ENCODE assay signal across 22 cellular contexts in genomic region chr5:59299006-59299405, GRCh38.
A peak's percentile ranks its signal among the peaks of the same experiment; 100 is the strongest.
DNase-seq lines count a peak whose midpoint lies in the region; TF ChIP-seq lines count a peak whose summit lies in the region.
"Had no signal": no experiment of that assay in that cellular context is flagged by ENCODE, and none has a peak within 500 bp of the region (broad histone marks: within the 10 kb centered on the region; RNA-seq: fewer than 3 reads in every experiment).

No MANE protein-coding gene starts in this region.

- no peak overlapping the region for H4K91ac ChIP-seq in mesenchymal stem cell (ENCODE audit: low read length)

- H3K14ac ChIP-seq in mesenchymal stem cell (ENCODE audit: low read length in 2 of 2), result no peak overlapping the region

- no peak overlapping the region for H2AFZ ChIP-seq in mesenchymal stem cell (ENCODE audit: low read depth, low read length)

- H3K27me3 ChIP-seq in breast epithelium (no peaks in the 10 kb centered on the region), mesenchymal stem cell (ENCODE audit: control insufficient read depth in 1 of 2, insufficient read depth in 1 of 2, low read length in 2 of 2) (no peaks in the 10 kb centered on the region), uterus (no peaks in the 10 kb centered on the region), adrenal gland (no peaks in the 10 kb centered on the region)
- H3K27me3 ChIP-seq: brain microvascular endothelial cell, tibial nerve had no signal

- H3K27ac Mint-ChIP-seq in MCF 10A (ENCODE audit: low read depth, unreplicated experiment) (peak overlapping the region; percentile 59), endothelial cell (ENCODE audit: unreplicated experiment) (peak overlapping the region; percentile 86)
- H3K27ac Mint-ChIP-seq: activated B cell treated with CpG ODN at 0.5 μM for 24 hours; activated CD8-positive, alpha-beta T cell treated with anti-CD3 and anti-CD28 coated beads, Interleukin-2, amount 10 ng/mL, durations not matched to agents 7 days and 5 days; activated naive CD8-positive, alpha-beta T cell; activated T-cell treated with anti-CD3 and anti-CD28 coated beads, Interleukin-2, amount 50 U/mL, for 72 hours; H9; T-helper 17 cell had no signal

- H3K36me3 ChIP-seq in breast epithelium, result no peaks in the 10 kb centered on the region
- no peaks in the 10 kb centered on the region for H3K36me3 ChIP-seq in mesenchymal stem cell (ENCODE audit: control insufficient read depth in 1 of 2, insufficient read depth in 2 of 2, low read depth in 1 of 2, low read length in 2 of 2)
- H3K36me3 ChIP-seq in uterus, result no peaks in the 10 kb centered on the region
- no peaks in the 10 kb centered on the region for H3K36me3 ChIP-seq in adrenal gland (replicated peaks in 1 of 2)
- H3K36me3 ChIP-seq: brain microvascular endothelial cell, tibial nerve had no signal

- no peaks in the 10 kb centered on the region for H3K36me3 Mint-ChIP-seq in MCF 10A (ENCODE audit: insufficient read depth, unreplicated experiment)
- no peaks in the 10 kb centered on the region for H3K36me3 Mint-ChIP-seq in endothelial cell (ENCODE audit: low read depth, unreplicated experiment)
- H3K36me3 Mint-ChIP-seq: activated naive CD8-positive, alpha-beta T cell; stimulated activated naive B cell treated with anti-CD40 and anti-IgM and Interleukin-4, amounts not matched to agents 10 μg/mL and 1 μg/mL and 100 μg/mL, for 72 hours had no signal

- WGBS in mesenchymal stem cell, result 90% methylated on average over 2 of the region's 3 CpGs
- WGBS in adrenal gland, 4 donors, result 72 to 80% (median 78%) methylated on average over 3 of the region's 3 CpGs

- CTCF ChIA-PET in MCF 10A (lab: Yijun Ruan, JAX), result interaction anchor here (0.7 to 1.2 kb wide), 3 partner anchors 61 to 124 kb away, joined by 3 to 4 read pairs (median 3); no protein-coding TSS in a partner anchor

- H2BK5ac ChIP-seq in mesenchymal stem cell (ENCODE audit: low read depth, low read length, poor library complexity, severe bottlenecking), result no peak overlapping the region

- TF ChIP-seq CTCF in MCF 10A (IDR thresholded peaks at IDR 0.05; ENCODE audit: unreplicated experiment), result no peak
- no peak for TF ChIP-seq CTCF in breast epithelium (IDR thresholded peaks at IDR 0.05)
- TF ChIP-seq CTCF in endothelial cell (IDR thresholded peaks at IDR 0.05; ENCODE audit: unreplicated experiment), result no peak
- TF ChIP-seq CTCF in uterus (IDR thresholded peaks at IDR 0.05), result no peak
- TF ChIP-seq CTCF in GM13977 (IDR thresholded peaks at IDR 0.05; ENCODE audit: extremely low read depth, insufficient read depth, missing control alignments), result no peak
- TF ChIP-seq CTCF in adrenal gland (IDR thresholded peaks at IDR 0.05), result no peak

- H3K4ac ChIP-seq in mesenchymal stem cell (ENCODE audit: low read depth in 1 of 2, low read length in 2 of 2), result no peak overlapping the region

- no peak overlapping the region for H4K8ac ChIP-seq in mesenchymal stem cell (ENCODE audit: low read length)

- peak overlapping the region; percentile 73 for H2AK5ac ChIP-seq in mesenchymal stem cell (ENCODE audit: low read length, severe bottlenecking)

- H3K4me2 ChIP-seq in mesenchymal stem cell (ENCODE audit: low read length, poor library complexity, severe bottlenecking), result peak overlapping the region; percentile 16

- H3K4me3 Mint-ChIP-seq in MCF 10A (ENCODE audit: unreplicated experiment) (no peak overlapping the region), endothelial cell (ENCODE audit: unreplicated experiment) (no peak overlapping the region)
- H3K4me3 Mint-ChIP-seq: activated B cell treated with CpG ODN at 0.5 μM for 24 hours; activated CD8-positive, alpha-beta T cell treated with anti-CD3 and anti-CD28 coated beads, Interleukin-2, amount 10 ng/mL, durations not matched to agents 7 days and 5 days; activated naive CD8-positive, alpha-beta T cell; activated T-cell treated with anti-CD3 and anti-CD28 coated beads, Interleukin-2, amount 50 U/mL, for 72 hours; H9; stimulated activated naive B cell treated with anti-CD40 and anti-IgM and Interleukin-4, amounts not matched to agents 10 μg/mL and 1 μg/mL and 100 μg/mL, for 72 hours; T-helper 17 cell had no signal

- H2BK15ac ChIP-seq in mesenchymal stem cell (ENCODE audit: low read depth, poor library complexity, severe bottlenecking), result no peak overlapping the region

- H3K9me3 ChIP-seq in breast epithelium, result no peaks in the 10 kb centered on the region
- no peaks in the 10 kb centered on the region for H3K9me3 ChIP-seq in mesenchymal stem cell (ENCODE audit: control insufficient read depth, low read length)
- H3K9me3 ChIP-seq in uterus, result no peaks in the 10 kb centered on the region
- H3K9me3 ChIP-seq in adrenal gland (replicated peaks in 1 of 3), result no peaks in the 10 kb centered on the region
- H3K9me3 ChIP-seq: tibial nerve had no signal

- no peak for TF ChIP-seq POLR2A in breast epithelium (IDR thresholded peaks at IDR 0.05)
- TF ChIP-seq POLR2A in uterus (IDR thresholded peaks at IDR 0.05), result no peak
- no peak for TF ChIP-seq POLR2A in adrenal gland (IDR thresholded peaks at IDR 0.05)

- DNase-seq in MCF 10A (ENCODE audit: unreplicated experiment), result peak; percentile 36
- DNase-seq in breast epithelium (ENCODE audit: low spot score in 2 of 2), result no peak
- no peak for DNase-seq in endothelial cell (ENCODE audit: low spot score)
- no peak for DNase-seq in mesenchymal stem cell
- no peak for DNase-seq in uterus
- DNase-seq in GM13977 (ENCODE audit: low spot score), result no peak
- DNase-seq in adrenal gland, result no peak
- no peak for DNase-seq in NCI-H82 treated with DMSO at 0.1 percent for 48 hours (lab: John Stamatoyannopoulos, UW; ENCODE audit: unreplicated experiment)
- DNase-seq: activated B cell treated with CpG ODN at 0.5 μM for 24 hours; activated CD8-positive, alpha-beta T cell treated with anti-CD3 and anti-CD28 coated beads, Interleukin-2, amount 10 ng/mL, durations not matched to agents 7 days and 5 days; activated T-cell treated with anti-CD3 and anti-CD28 coated beads, Interleukin-2, amount 50 U/mL, for 72 hours; brain microvascular endothelial cell; H9; Karpas-422; left colon; NCI-H146; posterior cingulate gyrus; SHP77; stimulated activated naive B cell treated with anti-CD40 and anti-IgM and Interleukin-4, amounts not matched to agents 10 μg/mL and 1 μg/mL and 100 μg/mL, for 72 hours; T-helper 17 cell had no signal

- BruUV-seq in MCF 10A (replicated peaks; lab: Mats Ljungman, UMichigan), result no TSS peak

- H3K27me3 Mint-ChIP-seq in MCF 10A (ENCODE audit: insufficient read depth, unreplicated experiment) (no peaks in the 10 kb centered on the region), endothelial cell (ENCODE audit: unreplicated experiment) (peaks cover 4% of the 10 kb centered on the region)
- H3K27me3 Mint-ChIP-seq: activated B cell treated with CpG ODN at 0.5 μM for 24 hours; activated naive CD8-positive, alpha-beta T cell; stimulated activated naive B cell treated with anti-CD40 and anti-IgM and Interleukin-4, amounts not matched to agents 10 μg/mL and 1 μg/mL and 100 μg/mL, for 72 hours; T-helper 17 cell had no signal

- no peak overlapping the region for H2BK120ac ChIP-seq in mesenchymal stem cell (ENCODE audit: low read depth, low read length)

- H3K23ac ChIP-seq in mesenchymal stem cell (ENCODE audit: low read length in 2 of 2), result no peak overlapping the region

- H3K9me3 Mint-ChIP-seq in MCF 10A (ENCODE audit: unreplicated experiment) (no peaks in the 10 kb centered on the region), endothelial cell (ENCODE audit: unreplicated experiment) (no peaks in the 10 kb centered on the region)
- H3K9me3 Mint-ChIP-seq: activated B cell treated with CpG ODN at 0.5 μM for 24 hours had no signal

- H3K9ac ChIP-seq in mesenchymal stem cell (ENCODE audit: low read length), result no peak overlapping the region

- no peak overlapping the region for H3K4me3 ChIP-seq in breast epithelium
- H3K4me3 ChIP-seq in mesenchymal stem cell (ENCODE audit: insufficient read depth in 1 of 2, low read depth in 1 of 2, low read length in 2 of 2), result no peak overlapping the region
- H3K4me3 ChIP-seq in uterus, result no peak overlapping the region
- H3K4me3 ChIP-seq in adrenal gland, result no peak overlapping the region
- H3K4me3 ChIP-seq: tibial nerve had no signal

- in situ Hi-C loops in GM13977 (cut with MboI; ENCODE audit: low pct_unique_long_range_greater_than_20kb, low sequenced_read_pairs, unreplicated experiment), result no loop called here

- no peak overlapping the region for H3K27ac ChIP-seq in breast epithelium
- no peak overlapping the region for H3K27ac ChIP-seq in mesenchymal stem cell (ENCODE audit: low read length, poor library complexity, severe bottlenecking)
- H3K27ac ChIP-seq in uterus, result peak overlapping the region; percentile 10 to 31
- H3K27ac ChIP-seq in adrenal gland, result no peak overlapping the region
- H3K27ac ChIP-seq: brain microvascular endothelial cell, tibial nerve had no signal

- POLR2A ChIA-PET in MCF 10A (lab: Yijun Ruan, JAX), result interaction anchor here (0.6 to 5.0 kb wide), 8 partner anchors 16 to 446 kb away, joined by 3 to 36 read pairs (median 4); no protein-coding TSS in a partner anchor

- H3K4me1 ChIP-seq in breast epithelium, result peaks cover 0 to 3% of the 10 kb centered on the region in 2 donors
- peaks cover 6% of the 10 kb centered on the region for H3K4me1 ChIP-seq in mesenchymal stem cell (ENCODE audit: control insufficient read depth, insufficient read depth, low read depth, low read length)
- no peaks in the 10 kb centered on the region for H3K4me1 ChIP-seq in uterus
- H3K4me1 ChIP-seq in adrenal gland (replicated peaks in 1 of 2), result peaks cover 0 to 8% of the 10 kb centered on the region in 2 donors

- H3K4me1 Mint-ChIP-seq in MCF 10A (ENCODE audit: insufficient read depth, unreplicated experiment) (peaks cover 37% of the 10 kb centered on the region), endothelial cell (ENCODE audit: unreplicated experiment) (peaks cover 48% of the 10 kb centered on the region)
- H3K4me1 Mint-ChIP-seq: H9 had no signal

- H2BK12ac ChIP-seq in mesenchymal stem cell (ENCODE audit: low read length in 2 of 2), result no peak overlapping the region

- peaks cover 7% of the 10 kb centered on the region for H3K79me1 ChIP-seq in mesenchymal stem cell (replicated peaks; ENCODE audit: low read length, poor library complexity, severe bottlenecking)

- intact Hi-C loops in MCF 10A (cut with micrococcal nuclease) (no loop called here), breast epithelium (cut with DNase I; ENCODE audit: low total_unique reads) (no loop called here), uterus (cut with DNase I; ENCODE audit: low total_unique reads) (no loop called here), adrenal gland (cut with DNase I) (no loop called here)

- H3K18ac ChIP-seq in mesenchymal stem cell (ENCODE audit: low read depth in 1 of 2, low read length in 2 of 2), result no peak overlapping the region

Comparison
In these comparisons a context has a peak if more than half of its experiments do, and no peak if none do; other contexts are left out.
1. H3K27ac ChIP-seq: peak in uterus (2 of 2); none in breast epithelium (0 of 2), mesenchymal stem cell (single experiment) and adrenal gland (0 of 5).